ENCODE assay signal across 18 cellular contexts in the genomic region with DNA sequence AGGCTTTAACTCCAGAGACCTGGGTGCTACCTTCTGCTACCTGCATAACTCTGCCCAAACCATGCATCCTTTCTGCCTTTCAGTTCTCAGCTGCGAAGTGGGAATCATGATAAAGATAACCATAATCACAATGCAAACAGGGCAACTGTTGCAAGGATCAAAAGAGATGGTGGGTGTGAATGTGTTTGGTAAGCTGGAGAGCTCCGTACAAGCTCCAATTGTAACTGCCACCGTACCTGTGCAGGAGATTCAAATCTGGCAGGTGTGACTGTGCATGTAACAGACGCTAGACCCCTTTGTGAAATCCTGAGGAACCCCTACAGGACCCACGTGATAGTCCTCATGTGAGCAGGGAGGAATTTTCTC. TPM values are rescaled to one million over a fixed set of nuclear protein-coding genes. Genes with fewer than 3 reads are reported as not detected.
DNase-seq lines count a peak whose midpoint lies in the region; ATAC-seq and TF ChIP-seq lines count a peak whose summit lies in the region.
"Had no signal": no experiment of that assay in that cellular context is flagged by ENCODE, and none has a peak within 500 bp of the region (broad histone marks: within the 10 kb centered on the region; RNA-seq: fewer than 3 reads in every experiment).

No MANE protein-coding gene starts in this region.

- H3K4me3 Mint-ChIP-seq in activated naive CD4-positive, alpha-beta T cell treated with anti-CD3 and anti-CD28 coated beads, Interleukin-2, amount 50 U/mL, for 24 hours, result no peak overlapping the region
- no peak overlapping the region for H3K4me3 Mint-ChIP-seq in type B pancreatic cell
- no peak overlapping the region for H3K4me3 Mint-ChIP-seq in activated CD4-positive, alpha-beta memory T cell treated with anti-CD3 and anti-CD28 coated beads, Interleukin-2, amount 10 ng/mL, durations not matched to agents 7 days and 5 days
- H3K4me3 Mint-ChIP-seq: CD14-positive monocyte; CD4-positive, alpha-beta memory T cell; IgD-negative memory B cell had no signal

- H3K27me3 Mint-ChIP-seq in activated naive CD4-positive, alpha-beta T cell treated with anti-CD3 and anti-CD28 coated beads, Interleukin-2, amount 50 U/mL, for 24 hours, result no peaks in the 10 kb centered on the region
- no peaks in the 10 kb centered on the region for H3K27me3 Mint-ChIP-seq in type B pancreatic cell
- no peaks in the 10 kb centered on the region for H3K27me3 Mint-ChIP-seq in activated CD4-positive, alpha-beta memory T cell treated with anti-CD3 and anti-CD28 coated beads, Interleukin-2, amount 10 ng/mL, durations not matched to agents 7 days and 5 days
- H3K27me3 Mint-ChIP-seq: CD4-positive, alpha-beta memory T cell; IgD-negative memory B cell had no signal

- H3K27ac Mint-ChIP-seq in activated naive CD4-positive, alpha-beta T cell treated with anti-CD3 and anti-CD28 coated beads, Interleukin-2, amount 50 U/mL, for 24 hours, result peak overlapping the region; percentile 17
- peak overlapping the region; percentile 17 for H3K27ac Mint-ChIP-seq in type B pancreatic cell
- no peak overlapping the region for H3K27ac Mint-ChIP-seq in activated CD4-positive, alpha-beta memory T cell treated with anti-CD3 and anti-CD28 coated beads, Interleukin-2, amount 10 ng/mL, durations not matched to agents 7 days and 5 days
- H3K27ac Mint-ChIP-seq: CD14-positive monocyte; CD4-positive, alpha-beta memory T cell had no signal

- H3K27ac ChIP-seq in VCaP, result peak overlapping the region; percentile 10; the same call in 1 of the 2 replicates
- H3K27ac ChIP-seq: BLaER1, GM23248 had no signal

- ATAC-seq in left colon, result peak; percentile 60
- ATAC-seq in GM21367 (IDR thresholded peaks at IDR 0.05; ENCODE audit: unreplicated experiment), result no peak
- ATAC-seq: HCT116 had no signal

- peaks cover 2% of the 10 kb centered on the region for H3K36me3 Mint-ChIP-seq in activated naive CD4-positive, alpha-beta T cell treated with anti-CD3 and anti-CD28 coated beads, Interleukin-2, amount 50 U/mL, for 24 hours
- no peaks in the 10 kb centered on the region for H3K36me3 Mint-ChIP-seq in type B pancreatic cell
- no peaks in the 10 kb centered on the region for H3K36me3 Mint-ChIP-seq in activated CD4-positive, alpha-beta memory T cell treated with anti-CD3 and anti-CD28 coated beads, Interleukin-2, amount 10 ng/mL, durations not matched to agents 7 days and 5 days (ENCODE audit: low read depth)
- H3K36me3 Mint-ChIP-seq: CD4-positive, alpha-beta memory T cell; IgD-negative memory B cell had no signal

- H3K4me1 Mint-ChIP-seq in activated naive CD4-positive, alpha-beta T cell treated with anti-CD3 and anti-CD28 coated beads, Interleukin-2, amount 50 U/mL, for 24 hours, result no peaks in the 10 kb centered on the region
- no peaks in the 10 kb centered on the region for H3K4me1 Mint-ChIP-seq in type B pancreatic cell (ENCODE audit: unreplicated experiment)
- H3K4me1 Mint-ChIP-seq in activated CD4-positive, alpha-beta memory T cell treated with anti-CD3 and anti-CD28 coated beads, Interleukin-2, amount 10 ng/mL, durations not matched to agents 7 days and 5 days, result no peaks in the 10 kb centered on the region
- H3K4me1 Mint-ChIP-seq: CD4-positive, alpha-beta memory T cell; IgD-negative memory B cell had no signal

- POLR2A ChIA-PET in activated CD4-positive, alpha-beta memory T cell treated with anti-CD3 and anti-CD28 coated beads, Interleukin-2, amount 10 ng/mL, durations not matched to agents 7 days and 5 days (lab: Charles Lee), result no interaction called here

- no peak for DNase-seq in activated naive CD4-positive, alpha-beta T cell treated with Interleukin-2 at 50 U/mL for 16 hours
- DNase-seq in left colon (no peak), type B pancreatic cell (ENCODE audit: extremely low spot score, unreplicated experiment) (no peak), D341Med (ENCODE audit: low spot score) (no peak)
- no peak for DNase-seq in activated CD4-positive, alpha-beta memory T cell treated with anti-CD3 and anti-CD28 coated beads, Interleukin-2, amount 10 ng/mL, durations not matched to agents 7 days and 5 days
- DNase-seq: 8988T; Calu3; CD4-positive, alpha-beta memory T cell; DMS 273 treated with DMSO at 0.1 percent for 48 hours; DMS53; GM23248 had no signal

- CTCF ChIA-PET in activated CD4-positive, alpha-beta memory T cell treated with anti-CD3 and anti-CD28 coated beads, Interleukin-2, amount 10 ng/mL, durations not matched to agents 7 days and 5 days (lab: Charles Lee), result no interaction called here

- H3K9me3 Mint-ChIP-seq in activated naive CD4-positive, alpha-beta T cell treated with anti-CD3 and anti-CD28 coated beads, Interleukin-2, amount 50 U/mL, for 24 hours, result no peaks in the 10 kb centered on the region
- H3K9me3 Mint-ChIP-seq in type B pancreatic cell, result no peaks in the 10 kb centered on the region
- H3K9me3 Mint-ChIP-seq in activated CD4-positive, alpha-beta memory T cell treated with anti-CD3 and anti-CD28 coated beads, Interleukin-2, amount 10 ng/mL, durations not matched to agents 7 days and 5 days, result no peaks in the 10 kb centered on the region
- H3K9me3 Mint-ChIP-seq: CD4-positive, alpha-beta memory T cell; IgD-negative memory B cell had no signal

- intact Hi-C loops in left colon (cut with DNase I, micrococcal nuclease), result loop anchor here in 1 of 2 donors (10.0 kb wide), 1 partner anchor 75 kb away; no protein-coding TSS in a partner anchor

- TF ChIP-seq CTCF in VCaP (conservative IDR thresholded peaks at IDR 0.05), result no peak
- no peak for TF ChIP-seq CTCF in type B pancreatic cell (conservative IDR thresholded peaks at IDR 0.05)

RNA-seq across cellular contexts. Expression of gene FRAT2, which starts 15.2 kb away (rescaled TPM):
- total RNA-seq in left colon (10 to 100 TPM; 41.4 to 43.9 TPM), type B pancreatic cell (ENCODE audit: low replicate concordance) (23.1 and 36.4 TPM in 2 replicates)
- total RNA-seq in activated CD4-positive, alpha-beta memory T cell treated with anti-CD3 and anti-CD28 coated beads, Interleukin-2, amount 10 ng/mL, durations not matched to agents 7 days and 5 days, result 10 to 100 TPM; 11.1 to 11.5 TPM

RNA-seq across cellular contexts. Expression of gene FRAT1, which starts 30.7 kb away (rescaled TPM):
- total RNA-seq in left colon (10 to 100 TPM in 1 of 2 donors, 1 to 10 TPM in 1; 6.9 to 10.5 TPM), type B pancreatic cell (ENCODE audit: low replicate concordance) (4.7 and 6.1 TPM in 2 replicates)
- total RNA-seq in activated CD4-positive, alpha-beta memory T cell treated with anti-CD3 and anti-CD28 coated beads, Interleukin-2, amount 10 ng/mL, durations not matched to agents 7 days and 5 days, result 1 to 10 TPM; 6.9 to 7.6 TPM

RNA-seq across cellular contexts. Expression of gene RRP12, which starts 51.4 kb away (rescaled TPM):
- 10 to 100 TPM; 13.9 to 15.1 TPM for total RNA-seq in left colon
- total RNA-seq in type B pancreatic cell (ENCODE audit: low replicate concordance), result 34.5 and 41.6 TPM in 2 replicates
- 10 to 100 TPM; 16.2 to 18.1 TPM for total RNA-seq in activated CD4-positive, alpha-beta memory T cell treated with anti-CD3 and anti-CD28 coated beads, Interleukin-2, amount 10 ng/mL, durations not matched to agents 7 days and 5 days

RNA-seq across cellular contexts. Expression of gene ARHGAP19, which starts 57.3 kb away (rescaled TPM):
- 1 to 10 TPM; 6.4 to 6.8 TPM for total RNA-seq in left colon
- 7.3 and 19.8 TPM in 2 replicates for total RNA-seq in type B pancreatic cell (ENCODE audit: low replicate concordance)
- 10 to 100 TPM; 47.0 to 54.4 TPM for total RNA-seq in activated CD4-positive, alpha-beta memory T cell treated with anti-CD3 and anti-CD28 coated beads, Interleukin-2, amount 10 ng/mL, durations not matched to agents 7 days and 5 days
